In the genomic region with DNA sequence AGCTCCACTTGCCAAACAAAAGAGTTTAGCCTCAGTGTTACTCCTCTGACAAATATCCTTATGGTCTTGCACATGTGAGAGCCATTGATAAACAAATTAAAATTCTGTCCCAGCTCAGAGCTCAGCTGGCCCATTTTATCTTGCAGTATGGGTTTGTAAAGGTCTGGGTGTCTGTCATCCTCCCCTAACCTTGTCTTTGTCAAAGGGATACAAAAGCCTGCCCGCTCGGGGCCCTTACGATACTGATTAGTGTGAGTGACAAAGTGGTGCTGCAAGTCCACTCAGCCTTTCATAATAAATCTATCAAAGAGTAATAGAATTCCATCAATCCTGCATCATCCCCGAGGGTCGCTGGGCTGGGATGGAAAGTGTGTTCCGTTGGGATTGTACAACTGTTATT, we compare ENCODE assay signal across 22 cellular contexts.
DNase-seq lines count a peak whose midpoint lies in the region; ATAC-seq, FAIRE-seq and TF ChIP-seq lines count a peak whose summit lies in the region.
"Had no signal": no experiment of that assay in that cellular context is flagged by ENCODE, and none has a peak within 500 bp of the region (broad histone marks: within the 10 kb centered on the region; RNA-seq: fewer than 3 reads in every experiment).

No MANE protein-coding gene starts in this region.

- no peaks in the 10 kb centered on the region for H4K20me1 ChIP-seq in H1 (replicated peaks in 1 of 2; ENCODE audit: control insufficient read depth in 1 of 2, insufficient read depth in 2 of 2, low read length in 2 of 2)

- H3K14ac ChIP-seq in H1 (ENCODE audit: insufficient read length): no peak overlapping the region

- FAIRE-seq in H1 (lab: Jason Lieb, UNC): peak; percentile 28
- FAIRE-seq: A204.1, RCC 7860 had no signal

- no peak overlapping the region for H2BK15ac ChIP-seq in H1 (ENCODE audit: low read length)

- H2BK120ac ChIP-seq in H1 (replicated peaks; ENCODE audit: low read depth, low read length): no peak overlapping the region

- no peak overlapping the region for H2AK5ac ChIP-seq in H1 (ENCODE audit: low read depth, low read length)

- H3K4me3 ChIP-seq in right cardiac atrium (ENCODE audit: low read length): no peak overlapping the region
- H3K4me3 ChIP-seq in H1 (ENCODE audit: extremely low read depth in 1 of 4, insufficient read depth in 2 of 4, low read depth in 3 of 4, low read length in 4 of 4): peak overlapping the region in 1 of 4 experiments; percentile 37; a peak in 2 of 8 replicates
- H3K4me3 ChIP-seq: GM23248, SK-N-MC had no signal

- peak overlapping the region; percentile 46 to 57 for H3K4me2 ChIP-seq in H1 (ENCODE audit: insufficient read depth in 1 of 2, low read depth in 2 of 2, low read length in 2 of 2)

- H2BK20ac ChIP-seq in H1 (ENCODE audit: low read length): no peak overlapping the region

- H3K9me3 Mint-ChIP-seq in nephron progenitor cell: peaks cover 6% of the 10 kb centered on the region
- no peaks in the 10 kb centered on the region for H3K9me3 Mint-ChIP-seq in activated T-cell treated with anti-CD3 and anti-CD28 coated beads, Interleukin-2, amount 50 U/mL, for 72 hours
- H3K9me3 Mint-ChIP-seq: CD4-positive, CD25-positive, alpha-beta regulatory T cell had no signal

- TF ChIP-seq RAD21 in H1 (IDR thresholded peaks at IDR 0.05 in 1 of 2, conservative IDR thresholded peaks at IDR 0.05 in 1 of 2; ENCODE audit: low read depth in 2 of 2, low read length in 2 of 2): no peak

- 16% methylated on average over 6 of the region's 6 CpGs for WGBS in right cardiac atrium
- WGBS in H1 (ENCODE audit: extremely low coverage in 1 of 2, insufficient coverage in 1 of 2, insufficient read length in 1 of 2, insufficient replicate concordance in 2 of 2, low coverage in 1 of 2, low lambda C conversion rate in 2 of 2, missing lambda C conversion rate in 1 of 2), 2 experiments: 12% methylated on average over 6 of the region's 6 CpGs; no CpG with 5 or more reads in 1 of the 2 experiments

- H3K4me1 Mint-ChIP-seq in nephron progenitor cell: peaks cover 5% of the 10 kb centered on the region
- H3K4me1 Mint-ChIP-seq in activated T-cell treated with anti-CD3 and anti-CD28 coated beads, Interleukin-2, amount 50 U/mL, for 72 hours (ENCODE audit: low read depth): no peaks in the 10 kb centered on the region
- H3K4me1 Mint-ChIP-seq: CD4-positive, CD25-positive, alpha-beta regulatory T cell had no signal

- no peaks in the 10 kb centered on the region for H3K9me3 ChIP-seq in right cardiac atrium (ENCODE audit: control insufficient read depth, low read length)
- peaks cover 0 to 4% of the 10 kb centered on the region in 2 experiments; a peak in 1 of 4 replicates for H3K9me3 ChIP-seq in H1 (ENCODE audit: insufficient read depth in 2 of 2, low read depth in 1 of 2, low read length in 1 of 2)
- H3K9me3 ChIP-seq: BE2C, Caco-2 had no signal

- no peak overlapping the region for H2BK12ac ChIP-seq in H1 (ENCODE audit: low read depth, low read length)

- no peak overlapping the region for H3K18ac ChIP-seq in H1 (ENCODE audit: extremely low read depth, low read length)

- H3K4ac ChIP-seq in H1 (replicated peaks; ENCODE audit: insufficient read length, low read depth, low read length): no peak overlapping the region

- no peak overlapping the region for H2BK5ac ChIP-seq in H1 (ENCODE audit: low read depth, low read length)

- H3K23ac ChIP-seq in H1 (ENCODE audit: insufficient read length): no peak overlapping the region

- H2AFZ ChIP-seq in H1 (ENCODE audit: low read length): no peak overlapping the region
- H2AFZ ChIP-seq: GM23248 had no signal

- H3K36me3 ChIP-seq in H1 (ENCODE audit: control insufficient read depth in 2 of 4, insufficient read depth in 4 of 4, low read length in 3 of 4): no peaks in the 10 kb centered on the region; a peak in 1 of 8 replicates
- H3K36me3 ChIP-seq: BE2C had no signal

- no peaks in the 10 kb centered on the region for H3K4me1 ChIP-seq in right cardiac atrium (ENCODE audit: control insufficient read depth, insufficient read depth, low read length)
- peaks cover 4 to 17% (median 10%) of the 10 kb centered on the region in 4 experiments; a peak in 6 of 7 replicates for H3K4me1 ChIP-seq in H1 (replicated peaks in 1 of 4; ENCODE audit: control insufficient read depth in 3 of 4, insufficient read depth in 4 of 4, low read length in 3 of 4)
- H3K4me1 ChIP-seq: BE2C, Caco-2 had no signal

- H3K27ac ChIP-seq in right cardiac atrium (ENCODE audit: low read length): no peak overlapping the region
- no peak overlapping the region for H3K27ac ChIP-seq in H1 (ENCODE audit: low read depth, low read length)
- H3K27ac ChIP-seq: GM23248, SK-N-MC had no signal

- H3K79me2 ChIP-seq in H1 (ENCODE audit: control insufficient read depth in 1 of 2, insufficient read depth in 2 of 2, low read length in 2 of 2): no peaks in the 10 kb centered on the region

- H3K27me3 Mint-ChIP-seq in nephron progenitor cell (ENCODE audit: low read depth, poor library complexity): peaks cover 58% of the 10 kb centered on the region
- peaks cover 16% of the 10 kb centered on the region for H3K27me3 Mint-ChIP-seq in activated T-cell treated with anti-CD3 and anti-CD28 coated beads, Interleukin-2, amount 50 U/mL, for 72 hours (ENCODE audit: low read depth)

- peak; percentile 42 for DNase-seq in Right ventricle myocardium inferior (ENCODE audit: missing footprints)
- no peak for DNase-seq in right cardiac atrium
- DNase-seq in H1 (ENCODE audit: low read depth in 1 of 2, low spot score in 2 of 2): peak in 1 of 2 experiments; percentile 54
- peak; percentile 5 for DNase-seq in nephron progenitor cell
- DNase-seq in activated T-cell treated with anti-CD3 and anti-CD28 coated beads, Interleukin-2, amount 50 U/mL, for 72 hours: no peak
- no peak for DNase-seq in 8988T
- no peak for DNase-seq in NCI-H748 treated with DMSO at 0.1 percent for 48 hours (lab: John Stamatoyannopoulos, UW)
- DNase-seq: BE2C; Caco-2; CD4-positive, CD25-positive, alpha-beta regulatory T cell; GDM1; GM23248; IMR-90; NCI-H1436; NCI-H345; NCI-H524 treated with DMSO at 0.1 percent for 48 hours; NK-92 treated with Interleukin-12 subunit alpha and Interleukin-12 subunit beta, amount 100 ng/mL, for 24 hours; Right ventricle myocardium superior had no signal

- TF ChIP-seq POLR2A in H1 (IDR thresholded peaks at IDR 0.05; ENCODE audit: control extremely low read depth in 1 of 2, low read depth in 2 of 2, low read length in 2 of 2): no peak

- H3K23me2 ChIP-seq in H1 (ENCODE audit: low read depth, low read length): no peaks in the 10 kb centered on the region

- no peak overlapping the region for H4K5ac ChIP-seq in H1 (ENCODE audit: insufficient read length, low read depth, low read length)

- H3K9ac ChIP-seq in H1 (replicated peaks in 1 of 4; ENCODE audit: extremely low read depth in 1 of 4, low read depth in 3 of 4, low read length in 3 of 4): no peak overlapping the region
- H3K9ac ChIP-seq: GM23248 had no signal

- TF ChIP-seq CTCF in H1 (IDR thresholded peaks at IDR 0.05; ENCODE audit: control extremely low read depth in 1 of 3, insufficient read depth in 1 of 3, low read depth in 1 of 3, low read length in 3 of 3): no peak
- no peak for TF ChIP-seq CTCF in nephron progenitor cell (IDR thresholded peaks at IDR 0.05)

- no peak for TF ChIP-seq EP300 in H1 (IDR thresholded peaks at IDR 0.05; ENCODE audit: borderline replicate concordance in 1 of 2, low read depth in 2 of 2, low read length in 2 of 2)

- no peaks in the 10 kb centered on the region for H3K36me3 Mint-ChIP-seq in nephron progenitor cell (ENCODE audit: low read depth)
- H3K36me3 Mint-ChIP-seq in activated T-cell treated with anti-CD3 and anti-CD28 coated beads, Interleukin-2, amount 50 U/mL, for 72 hours (ENCODE audit: insufficient read depth in 2 of 2): no peaks in the 10 kb centered on the region
- H3K36me3 Mint-ChIP-seq: CD4-positive, CD25-positive, alpha-beta regulatory T cell had no signal

- POLR2A ChIA-PET in H1 (lab: Charles Lee; ENCODE audit: partially characterized antibody): no interaction called here

- intact Hi-C loops in Right ventricle myocardium inferior (cut with DNase I) (no loop called here), right cardiac atrium (cut with DNase I) (no loop called here)

- CTCF ChIA-PET in H1 (lab: Charles Lee; ENCODE audit: partially characterized antibody): interaction anchor here (0.6 to 1.4 kb wide), 2 partner anchors 9 to 14 kb away, joined by 3 to 8 read pairs; no protein-coding TSS in a partner anchor

- no peak overlapping the region for H3K4me3 Mint-ChIP-seq in nephron progenitor cell
- no peak overlapping the region for H3K4me3 Mint-ChIP-seq in activated T-cell treated with anti-CD3 and anti-CD28 coated beads, Interleukin-2, amount 50 U/mL, for 72 hours
- H3K4me3 Mint-ChIP-seq: CD4-positive, CD25-positive, alpha-beta regulatory T cell had no signal

- H3K27ac Mint-ChIP-seq in nephron progenitor cell: no peak overlapping the region
- H3K27ac Mint-ChIP-seq in activated T-cell treated with anti-CD3 and anti-CD28 coated beads, Interleukin-2, amount 50 U/mL, for 72 hours: no peak overlapping the region
- H3K27ac Mint-ChIP-seq: CD4-positive, CD25-positive, alpha-beta regulatory T cell had no signal

- no peak overlapping the region for H4K8ac ChIP-seq in H1 (ENCODE audit: extremely low read depth, insufficient read depth, low read length)

- no peak for ATAC-seq in Right ventricle myocardium inferior
- no peak for ATAC-seq in right cardiac atrium
- ATAC-seq in activated T-cell treated with anti-CD3 and anti-CD28 coated beads, Interleukin-2, amount 50 U/mL, for 72 hours (replicated peaks in 1 of 2): no peak
- ATAC-seq in HG03432 (IDR thresholded peaks at IDR 0.05; ENCODE audit: unreplicated experiment): no peak

- H4K91ac ChIP-seq in H1 (replicated peaks; ENCODE audit: insufficient read length, low read length): no peak overlapping the region

- no peaks in the 10 kb centered on the region for H3K79me1 ChIP-seq in H1 (ENCODE audit: low read depth, low read length)

- H3K27me3 ChIP-seq in right cardiac atrium (ENCODE audit: control insufficient read depth, insufficient read depth): no peaks in the 10 kb centered on the region
- H3K27me3 ChIP-seq in H1 (replicated peaks in 1 of 4; ENCODE audit: control insufficient read depth in 3 of 4, extremely low read depth in 1 of 4, insufficient read depth in 3 of 4, low read length in 3 of 4): peaks cover 6 to 37% (median 26%) of the 10 kb centered on the region in 4 experiments
- H3K27me3 ChIP-seq: BE2C had no signal

- no peak overlapping the region for H3K56ac ChIP-seq in H1 (replicated peaks; ENCODE audit: insufficient read length, low read depth, low read length)

TF ChIP-seq in H1, 55 proteins besides CTCF, POLR2A, EP300 and RAD21:
- no peak for TF ChIP-seq TEAD4 (IDR thresholded peaks at IDR 0.05; ENCODE audit: low read depth, low read length)
- TF ChIP-seq NANOG (IDR thresholded peaks at IDR 0.05; ENCODE audit: insufficient read depth, low read depth, low read length, poor library complexity, severe bottlenecking): no peak
- no peak for TF ChIP-seq HDAC2 (IDR thresholded peaks at IDR 0.05; ENCODE audit: borderline replicate concordance in 1 of 2, low read depth in 2 of 2, low read length in 2 of 2)
- TF ChIP-seq YY1 (IDR thresholded peaks at IDR 0.05; ENCODE audit: low read depth, low read length): no peak
- TF ChIP-seq JUN (IDR thresholded peaks at IDR 0.05; ENCODE audit: low read depth, low read length): no peak
- TF ChIP-seq CHD1 (IDR thresholded peaks at IDR 0.05; ENCODE audit: low read depth, low read length): no peak

Comparison
In these comparisons a context has a peak if more than half of its experiments do, and no peak if none do; other contexts are left out.
1. DNase-seq: peak in Right ventricle myocardium inferior (single experiment) and nephron progenitor cell (single experiment); none in right cardiac atrium (0 of 3), activated T-cell treated with anti-CD3 and anti-CD28 coated beads, Interleukin-2, amount 50 U/mL, for 72 hours (0 of 2), 8988T (single experiment) and NCI-H748 treated with DMSO at 0.1 percent for 48 hours (single experiment).